17 cellular contexts compared by ENCODE assay signal in the genomic region with DNA sequence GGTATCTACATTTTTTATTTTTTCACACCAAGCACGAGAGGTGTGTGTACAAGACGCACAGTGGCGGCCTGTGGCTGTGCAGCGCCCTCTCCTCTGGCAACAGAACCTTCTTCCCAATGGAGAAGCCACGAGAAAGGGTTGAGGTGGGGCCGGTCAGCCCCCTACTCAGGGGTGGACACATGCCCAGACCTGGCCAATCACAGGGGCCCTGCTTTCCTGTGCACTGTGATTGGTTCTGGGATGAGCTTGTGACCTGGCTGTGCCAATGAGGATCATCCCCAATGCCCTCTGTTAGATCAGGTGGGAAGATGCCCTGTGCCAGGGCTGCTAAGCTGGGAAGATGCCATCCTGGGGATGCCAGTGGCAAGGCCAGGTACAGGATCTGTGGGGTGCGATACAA.
"Had no signal": no experiment of that assay in that cellular context is flagged by ENCODE, and none has a peak within 500 bp of the region (broad histone marks: within the 10 kb centered on the region; RNA-seq: fewer than 3 reads in every experiment).

No MANE protein-coding gene starts in this region.

- H3K4me3 ChIP-seq: body of pancreas, gastroesophageal sphincter, pancreas, stomach, thyroid gland had no signal

- DNase-seq: activated CD4-positive, alpha-beta T cell treated with anti-CD3 and anti-CD28 coated beads, Interleukin-2, amount 50 U/mL, for 48 hours; activated CD8-positive, alpha-beta memory T cell treated with anti-CD3 and anti-CD28 coated beads, Interleukin-2, amount 10 ng/mL, durations not matched to agents 7 days and 5 days; activated effector memory CD4-positive, alpha-beta T cell treated with Interleukin-2 at 50 U/mL for 16 hours; activated T-cell treated with anti-CD3 and anti-CD28 coated beads, Interleukin-2, amount 50 U/mL, for 24 hours; amniotic stem cell; body of pancreas; effector memory CD8-positive, alpha-beta T cell; pancreas; stimulated activated CD4-positive, alpha-beta T cell treated with anti-CD3 and anti-CD28 coated beads, Interleukin-15, amount 100 ng/mL, for 24 hours; stimulated activated CD4-positive, alpha-beta T cell treated with anti-CD3 and anti-CD28 coated beads, Interleukin-4, amount 100 ng/mL, for 4 hours; stomach; thyroid gland had no signal

- H3K27me3 ChIP-seq: body of pancreas, gastroesophageal sphincter, pancreas, stomach, thyroid gland had no signal

- H3K4me3 Mint-ChIP-seq: activated CD8-positive, alpha-beta memory T cell treated with anti-CD3 and anti-CD28 coated beads, Interleukin-2, amount 10 ng/mL, durations not matched to agents 7 days and 5 days; activated naive CD4-positive, alpha-beta T cell treated with anti-CD3 and anti-CD28 coated beads, Interleukin-2, amount 50 U/mL, for 24 hours; activated T-cell treated with anti-CD3 and anti-CD28 coated beads, Interleukin-2, amount 50 U/mL, for 24 hours; effector memory CD8-positive, alpha-beta T cell; neural crest cell had no signal

- H3K36me3 Mint-ChIP-seq: activated CD8-positive, alpha-beta memory T cell treated with anti-CD3 and anti-CD28 coated beads, Interleukin-2, amount 10 ng/mL, durations not matched to agents 7 days and 5 days had no signal

- H3K9me3 Mint-ChIP-seq: activated naive CD4-positive, alpha-beta T cell treated with anti-CD3 and anti-CD28 coated beads, Interleukin-2, amount 50 U/mL, for 24 hours; activated T-cell treated with anti-CD3 and anti-CD28 coated beads, Interleukin-2, amount 50 U/mL, for 24 hours; effector memory CD8-positive, alpha-beta T cell; neural crest cell had no signal

- ATAC-seq: activated CD4-positive, CD25-positive, alpha-beta regulatory T cell treated with anti-CD3 and anti-CD28 coated beads, Interleukin-2, amount 50 U/mL, for 24 hours; activated CD8-positive, alpha-beta memory T cell treated with anti-CD3 and anti-CD28 coated beads, Interleukin-2, amount 10 ng/mL, durations not matched to agents 7 days and 5 days; body of pancreas; effector memory CD8-positive, alpha-beta T cell; gastroesophageal sphincter; pancreas had no signal

- H3K27ac ChIP-seq: body of pancreas, epithelial cell of prostate, thyroid gland had no signal

- H3K27me3 Mint-ChIP-seq: activated CD8-positive, alpha-beta memory T cell treated with anti-CD3 and anti-CD28 coated beads, Interleukin-2, amount 10 ng/mL, durations not matched to agents 7 days and 5 days; activated naive CD4-positive, alpha-beta T cell treated with anti-CD3 and anti-CD28 coated beads, Interleukin-2, amount 50 U/mL, for 24 hours; activated T-cell treated with anti-CD3 and anti-CD28 coated beads, Interleukin-2, amount 50 U/mL, for 24 hours; effector memory CD8-positive, alpha-beta T cell had no signal

- H3K36me3 ChIP-seq: gastroesophageal sphincter, pancreas, stomach, thyroid gland had no signal

- H3K9me3 ChIP-seq: body of pancreas, gastroesophageal sphincter, pancreas, stomach, thyroid gland had no signal

- FAIRE-seq: pancreas had no signal

- H3K27ac Mint-ChIP-seq: activated CD8-positive, alpha-beta memory T cell treated with anti-CD3 and anti-CD28 coated beads, Interleukin-2, amount 10 ng/mL, durations not matched to agents 7 days and 5 days; activated naive CD4-positive, alpha-beta T cell treated with anti-CD3 and anti-CD28 coated beads, Interleukin-2, amount 50 U/mL, for 24 hours; activated T-cell treated with anti-CD3 and anti-CD28 coated beads, Interleukin-2, amount 50 U/mL, for 24 hours had no signal
